Comparison of ENCODE assay signal across 1 cellular context in genomic region chr7:31305260-31305659, GRCh38.
TF ChIP-seq lines count a peak whose summit lies in the region.

No MANE protein-coding gene starts in this region.

TF ChIP-seq in HepG2, 621 proteins besides CTCF, POLR2A, EP300 and RAD21 (continued from another document):
- TF ChIP-seq PREB (CRISPR knock-in tag; IDR thresholded peaks at IDR 0.05) (no peak), HINFP (CRISPR knock-in tag; IDR thresholded peaks at IDR 0.05; ENCODE audit: low read depth) (no peak), ZNF333 (CRISPR knock-in tag; IDR thresholded peaks at IDR 0.05; ENCODE audit: borderline replicate concordance) (no peak), DNMT1 (CRISPR knock-in tag; IDR thresholded peaks at IDR 0.05) (no peak), MLX (CRISPR knock-in tag; IDR thresholded peaks at IDR 0.05) (no peak)
